14 cellular contexts compared by ENCODE assay signal in genomic region chr3:8595252-8595934, GRCh38. TPM values are rescaled to one million over a fixed set of nuclear protein-coding genes. Genes with fewer than 3 reads are reported as not detected.
DNase-seq lines count a peak whose midpoint lies in the region; ATAC-seq lines count a peak whose summit lies in the region.
"Had no signal": no experiment of that assay in that cellular context is flagged by ENCODE, and none has a peak within 500 bp of the region (broad histone marks: within the 10 kb centered on the region; RNA-seq: fewer than 3 reads in every experiment).

No MANE protein-coding gene starts in this region.

- DNase-seq in NCI-H1694 treated with DMSO at 0.1 percent for 48 hours (lab: John Stamatoyannopoulos, UW) (peak; percentile 1), NCI-H1694 (lab: John Stamatoyannopoulos, UW) (no peak), cerebellum (ENCODE audit: low spot score) (peak; percentile 6), left lobe of liver (ENCODE audit: low spot score) (peak; percentile 21), putamen (ENCODE audit: low spot score) (peak; percentile 6)
- DNase-seq in activated naive CD4-positive, alpha-beta T cell treated with Interleukin-2 at 50 U/mL for 16 hours, result no peak
- DNase-seq: CD8-positive, alpha-beta memory T cell; H9; MV-4-11; NCI-H1436; NCI-H69; NK-92 treated with Interleukin-12 subunit alpha and Interleukin-12 subunit beta, amount 100 ng/mL, for 24 hours had no signal

- ATAC-seq in left lobe of liver (no peak), GM19351 (IDR thresholded peaks at IDR 0.05; ENCODE audit: unreplicated experiment) (no peak), GM18858 (IDR thresholded peaks at IDR 0.05; ENCODE audit: unreplicated experiment) (no peak)

RNA-seq across cellular contexts. Expression of gene SSUH2, which starts 49.2 kb away (rescaled TPM):
- total RNA-seq in cerebellum (0.91 TPM), left lobe of liver (not detected)
- total RNA-seq: CD8-positive, alpha-beta memory T cell had no signal

Comparison
In these comparisons a context has a peak if more than half of its experiments do, and no peak if none do; other contexts are left out.
1. DNase-seq: peak in NCI-H1694 treated with DMSO at 0.1 percent for 48 hours (single experiment), cerebellum (single experiment), left lobe of liver (single experiment) and putamen (single experiment); none in NCI-H1694 (single experiment) and activated naive CD4-positive, alpha-beta T cell treated with Interleukin-2 at 50 U/mL for 16 hours (single experiment).